In genomic region chr1:228646717-228647522, GRCh38 we compare ENCODE assay signal across 8 cellular contexts.
A peak's percentile ranks its signal among the peaks of the same experiment; 100 is the strongest.
DNase-seq lines count a peak whose midpoint lies in the region; ATAC-seq and TF ChIP-seq lines count a peak whose summit lies in the region.

No MANE protein-coding gene starts in this region.

- H3K27ac Mint-ChIP-seq in stimulated activated naive B cell treated with anti-CD40 and anti-IgM and Interleukin-4, amounts not matched to agents 10 μg/mL and 1 μg/mL and 100 μg/mL, for 72 hours = peak overlapping the region; percentile 76

- no peak for TF ChIP-seq CTCF in cardiac fibroblast (IDR thresholded peaks at IDR 0.05; ENCODE audit: low read depth, low read length)

- peaks cover 41 to 54% of the 10 kb centered on the region in 2 donors for H3K27me3 Mint-ChIP-seq in stimulated activated naive B cell treated with anti-CD40 and anti-IgM and Interleukin-4, amounts not matched to agents 10 μg/mL and 1 μg/mL and 100 μg/mL, for 72 hours

- H3K4me3 Mint-ChIP-seq in stimulated activated naive B cell treated with anti-CD40 and anti-IgM and Interleukin-4, amounts not matched to agents 10 μg/mL and 1 μg/mL and 100 μg/mL, for 72 hours = peak overlapping the region; percentile 85 to 91

- peak overlapping the region; percentile 45 to 56 for H3K4me3 ChIP-seq in cardiac fibroblast (replicated peaks in 1 of 2; ENCODE audit: low read depth in 2 of 2, low read length in 2 of 2)

- peak; percentile 87 to 88 for ATAC-seq in stimulated activated naive B cell treated with anti-CD40 and anti-IgM and Interleukin-4, amounts not matched to agents 10 μg/mL and 1 μg/mL and 100 μg/mL, for 72 hours (replicated peaks)

- H3K36me3 Mint-ChIP-seq in stimulated activated naive B cell treated with anti-CD40 and anti-IgM and Interleukin-4, amounts not matched to agents 10 μg/mL and 1 μg/mL and 100 μg/mL, for 72 hours = peaks cover 0 to 4% of the 10 kb centered on the region in 2 donors

- DNase-seq in NCI-H1417 (lab: John Stamatoyannopoulos, UW) = peak in 2 of 3 experiments; percentile 64 to 74
- DNase-seq in NCI-H1417 treated with DMSO at 0.1 percent for 48 hours (lab: John Stamatoyannopoulos, UW) = no peak
- peak; percentile 80 for DNase-seq in KBM-7
- DNase-seq in SKM-1 (lab: John Stamatoyannopoulos, UW; ENCODE audit: unreplicated experiment) = peak; percentile 86
- peak; percentile 54 to 63 for DNase-seq in cardiac fibroblast (ENCODE audit: low read depth in 2 of 2)
- peak; percentile 47 for DNase-seq in left kidney (ENCODE audit: low read depth, low spot score)
- DNase-seq in stimulated activated naive B cell treated with anti-CD40 and anti-IgM and Interleukin-4, amounts not matched to agents 10 μg/mL and 1 μg/mL and 100 μg/mL, for 72 hours = peak; percentile 49
- no peak for DNase-seq in A172 (ENCODE audit: low spot score)

- peaks cover 18 to 27% of the 10 kb centered on the region in 2 donors for H3K4me1 Mint-ChIP-seq in stimulated activated naive B cell treated with anti-CD40 and anti-IgM and Interleukin-4, amounts not matched to agents 10 μg/mL and 1 μg/mL and 100 μg/mL, for 72 hours

- H3K9me3 Mint-ChIP-seq in stimulated activated naive B cell treated with anti-CD40 and anti-IgM and Interleukin-4, amounts not matched to agents 10 μg/mL and 1 μg/mL and 100 μg/mL, for 72 hours = peaks cover 0 to 2% of the 10 kb centered on the region in 2 donors

- in situ Hi-C loops in KBM-7 (cut with MboI; ENCODE audit: low pct_unique_long_range_greater_than_20kb, low sequenced_read_pairs) = no loop called here

Comparison
In these comparisons a context has a peak if more than half of its experiments do, and no peak if none do; other contexts are left out.
1. DNase-seq: peak in NCI-H1417 (2 of 3), KBM-7 (single experiment), SKM-1 (single experiment), cardiac fibroblast (2 of 2), left kidney (single experiment) and stimulated activated naive B cell treated with anti-CD40 and anti-IgM and Interleukin-4, amounts not matched to agents 10 μg/mL and 1 μg/mL and 100 μg/mL, for 72 hours (single experiment); none in NCI-H1417 treated with DMSO at 0.1 percent for 48 hours (single experiment) and A172 (single experiment).